1 cellular context compared by ENCODE assay signal in genomic region chr12:124910561-124911478, GRCh38.
TF ChIP-seq lines count a peak whose summit lies in the region.

No MANE protein-coding gene starts in this region.

TF ChIP-seq in GM12878, 131 proteins besides CTCF, POLR2A, EP300 and RAD21 (continued from another document and continues in another):
- no peak for TF ChIP-seq IRF5 (IDR thresholded peaks at IDR 0.05; ENCODE audit: borderline replicate concordance)
- TF ChIP-seq ATF2 (IDR thresholded peaks at IDR 0.05; ENCODE audit: low read length): peak; percentile 35
- TF ChIP-seq MEF2A (IDR thresholded peaks at IDR 0.05; ENCODE audit: insufficient read depth, low read depth, low read length): no peak
- TF ChIP-seq FOXK2 (IDR thresholded peaks at IDR 0.05): no peak
- TF ChIP-seq IKZF1 (conservative IDR thresholded peaks at IDR 0.05): no peak; the same call in 1 of the 2 replicates
- no peak for TF ChIP-seq CBX5 (IDR thresholded peaks at IDR 0.05; ENCODE audit: low read depth)
- TF ChIP-seq LARP7 (IDR thresholded peaks at IDR 0.05): peak; percentile 28; the same call in 1 of the 2 replicates
- no peak for TF ChIP-seq REST (IDR thresholded peaks at IDR 0.05; ENCODE audit: low read depth, low read length)
- TF ChIP-seq ETV6 (conservative IDR thresholded peaks at IDR 0.05 in 1 of 2, IDR thresholded peaks at IDR 0.05 in 1 of 2; ENCODE audit: borderline replicate concordance in 1 of 2, low read depth in 1 of 2): no peak
- TF ChIP-seq RBBP5 (conservative IDR thresholded peaks at IDR 0.05): no peak
- peak; percentile 60 for TF ChIP-seq PML (IDR thresholded peaks at IDR 0.05; ENCODE audit: low read length)
- no peak for TF ChIP-seq CHD4 (IDR thresholded peaks at IDR 0.05)
- peak; percentile 66; the same call in 1 of the 2 replicates for TF ChIP-seq MTA3 (IDR thresholded peaks at IDR 0.05; ENCODE audit: borderline replicate concordance, low read length)
- peak; percentile 68 for TF ChIP-seq SMAD1 (IDR thresholded peaks at IDR 0.05; ENCODE audit: low read depth, partially characterized antibody)
- no peak for TF ChIP-seq HDAC2 (IDR thresholded peaks at IDR 0.05)
- TF ChIP-seq ZBTB33 (IDR thresholded peaks at IDR 0.05): no peak
- no peak; the same call in 1 of the 2 replicates for TF ChIP-seq CBFB (IDR thresholded peaks at IDR 0.05; ENCODE audit: low read depth)
- no peak for TF ChIP-seq SUZ12 (IDR thresholded peaks at IDR 0.05; ENCODE audit: unreplicated experiment)
- TF ChIP-seq PAX8 (IDR thresholded peaks at IDR 0.05): no peak
- TF ChIP-seq GATAD2B (conservative IDR thresholded peaks at IDR 0.05; ENCODE audit: low read depth): no peak
- TF ChIP-seq RAD51 (IDR thresholded peaks at IDR 0.05): no peak
- no peak for TF ChIP-seq EED (IDR thresholded peaks at IDR 0.05; ENCODE audit: low read depth)
- no peak for TF ChIP-seq NFXL1 (IDR thresholded peaks at IDR 0.05; ENCODE audit: borderline replicate concordance)
- no peak for TF ChIP-seq STAT1 (conservative IDR thresholded peaks at IDR 0.05)
- no peak for TF ChIP-seq RFX5 (IDR thresholded peaks at IDR 0.05; ENCODE audit: low read depth, low read length)
- no peak for TF ChIP-seq SP1 (IDR thresholded peaks at IDR 0.05; ENCODE audit: low read depth, low read length)
- no peak for TF ChIP-seq ZZZ3 (IDR thresholded peaks at IDR 0.05; ENCODE audit: control insufficient read depth, insufficient read length, low read depth)
- TF ChIP-seq KLF5 (IDR thresholded peaks at IDR 0.05; ENCODE audit: partially characterized antibody): no peak
- TF ChIP-seq ZNF207 (IDR thresholded peaks at IDR 0.05; ENCODE audit: borderline replicate concordance): no peak
- TF ChIP-seq NR2C1 (IDR thresholded peaks at IDR 0.05): no peak
- no peak; the same call in 1 of the 2 replicates for TF ChIP-seq TCF12 (IDR thresholded peaks at IDR 0.05; ENCODE audit: low read depth, low read length)
- no peak for TF ChIP-seq MTA2 (IDR thresholded peaks at IDR 0.05; ENCODE audit: low read depth)
- TF ChIP-seq CBX3 (IDR thresholded peaks at IDR 0.05; ENCODE audit: borderline replicate concordance, low read depth): no peak
- TF ChIP-seq SMC3 (IDR thresholded peaks at IDR 0.05; ENCODE audit: borderline replicate concordance, low read length): no peak
- TF ChIP-seq MYB (IDR thresholded peaks at IDR 0.05; ENCODE audit: borderline replicate concordance, low read depth, low read length): no peak; the same call in 1 of the 2 replicates
- no peak for TF ChIP-seq EGR1 (IDR thresholded peaks at IDR 0.05; ENCODE audit: borderline replicate concordance in 1 of 2, low read depth in 2 of 2, low read length in 2 of 2)
- no peak; the same call in 1 of the 2 replicates for TF ChIP-seq CEBPZ (IDR thresholded peaks at IDR 0.05; ENCODE audit: low read depth, low read length)
- TF ChIP-seq IKZF2 (IDR thresholded peaks at IDR 0.05): 0 out of 4 replicates have a peak, but pooled peaks have one; percentile 18 to 39
- TF ChIP-seq ZNF217 (IDR thresholded peaks at IDR 0.05): no peak
- no peak for TF ChIP-seq ATF7 (IDR thresholded peaks at IDR 0.05; ENCODE audit: low read depth)
- no peak for TF ChIP-seq ZNF592 (IDR thresholded peaks at IDR 0.05)
- peak; percentile 27 for TF ChIP-seq ZBED1 (IDR thresholded peaks at IDR 0.05; ENCODE audit: borderline replicate concordance)
- TF ChIP-seq MYC (IDR thresholded peaks at IDR 0.05; ENCODE audit: insufficient read depth, insufficient read length, insufficient replicate concordance, low read length, severe bottlenecking): no peak
- no peak for TF ChIP-seq E2F4 (IDR thresholded peaks at IDR 0.05; ENCODE audit: low read depth, low read length)
- no peak for TF ChIP-seq TARDBP (IDR thresholded peaks at IDR 0.05; ENCODE audit: borderline replicate concordance)
- TF ChIP-seq BRCA1 (IDR thresholded peaks at IDR 0.05; ENCODE audit: low read depth, low read length): no peak
- no peak for TF ChIP-seq SRF (IDR thresholded peaks at IDR 0.05; ENCODE audit: low read depth in 2 of 2, low read length in 2 of 2)
- no peak for TF ChIP-seq ESRRA (IDR thresholded peaks at IDR 0.05; ENCODE audit: low read length)
- TF ChIP-seq POLR2AphosphoS2 (IDR thresholded peaks at IDR 0.05; ENCODE audit: low read depth, low read length): peak; percentile 97
- no peak for TF ChIP-seq KDM1A (IDR thresholded peaks at IDR 0.05; ENCODE audit: borderline replicate concordance)
- no peak for TF ChIP-seq SREBF1 (IDR thresholded peaks at IDR 0.05; ENCODE audit: low read length)
- no peak for TF ChIP-seq ASH2L (IDR thresholded peaks at IDR 0.05; ENCODE audit: borderline replicate concordance, low read depth)
- TF ChIP-seq NRF1 (conservative IDR thresholded peaks at IDR 0.05; ENCODE audit: low read depth, low read length): no peak
- TF ChIP-seq RB1 (IDR thresholded peaks at IDR 0.05; ENCODE audit: borderline replicate concordance): no peak
- no peak for TF ChIP-seq TAF1 (IDR thresholded peaks at IDR 0.05; ENCODE audit: borderline replicate concordance, low read depth, low read length)
- TF ChIP-seq IRF4 (IDR thresholded peaks at IDR 0.05; ENCODE audit: low read depth, low read length): no peak
- no peak for TF ChIP-seq SIX5 (IDR thresholded peaks at IDR 0.05; ENCODE audit: low read depth, low read length, severe bottlenecking)
- no peak for TF ChIP-seq YY1 (IDR thresholded peaks at IDR 0.05; ENCODE audit: low read depth, low read length)
- no peak for TF ChIP-seq SIN3A (IDR thresholded peaks at IDR 0.05; ENCODE audit: low read depth, low read length)
